Comparison of ENCODE assay signal across 30 cellular contexts in the genomic region with DNA sequence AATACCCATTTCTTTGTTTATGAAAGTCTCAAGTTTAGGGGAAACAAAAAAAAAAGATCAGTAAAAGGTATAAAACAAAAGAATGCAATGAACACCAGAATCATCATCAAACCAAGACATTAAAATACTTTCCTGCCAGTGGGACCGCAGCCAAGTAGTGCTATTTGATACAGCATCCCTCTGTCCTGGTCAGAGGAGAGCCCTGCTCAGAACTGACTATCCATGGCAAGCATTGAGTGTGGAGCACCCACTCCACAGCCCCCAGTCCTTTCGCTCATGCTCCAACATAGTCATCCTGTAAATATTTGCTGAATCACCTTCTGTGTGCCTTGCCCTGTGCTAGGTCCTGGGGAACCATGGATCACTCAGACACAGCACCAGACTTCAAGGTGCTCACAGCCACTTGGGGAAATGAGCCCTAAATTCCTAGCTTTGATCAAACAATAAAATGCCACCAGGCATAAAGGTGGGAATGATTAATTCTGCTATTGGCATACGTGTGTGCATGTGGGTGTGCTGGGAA.
"Had no signal": no experiment of that assay in that cellular context is flagged by ENCODE, and none has a peak within 500 bp of the region (broad histone marks: within the 10 kb centered on the region; RNA-seq: fewer than 3 reads in every experiment).

No MANE protein-coding gene starts in this region.

- H3K9me3 ChIP-seq: adrenal gland, body of pancreas, colonic mucosa, gastrocnemius medialis, neutrophil, thoracic aorta, upper lobe of right lung had no signal

- H3K36me3 ChIP-seq: adrenal gland, colonic mucosa, gastrocnemius medialis, neutrophil, thoracic aorta, upper lobe of right lung, WERI-Rb-1 had no signal

- H3K4me3 ChIP-seq: adrenal gland, body of pancreas, colonic mucosa, gastrocnemius medialis, skin epidermis, thoracic aorta, upper lobe of right lung had no signal

- FAIRE-seq: keratinocyte, TTC549 had no signal

- H3K27ac ChIP-seq: adrenal gland, body of pancreas, colonic mucosa, gastrocnemius medialis, neutrophil, skin epidermis, thoracic aorta, upper lobe of right lung, WERI-Rb-1 had no signal

- ATAC-seq: activated CD4-positive, CD25-positive, alpha-beta regulatory T cell treated with anti-CD3 and anti-CD28 coated beads, Interleukin-2, amount 50 U/mL, for 24 hours; body of pancreas; gastrocnemius medialis; left cardiac atrium; sciatic nerve; stimulated activated naive CD8-positive, alpha-beta T cell treated with anti-CD3 and anti-CD28 coated beads, Interleukin-15, Interleukin-2, amounts not matched to agents 100 U/mL and 50 U/mL, for 24 hours; upper lobe of right lung had no signal

- H3K4me1 ChIP-seq: adrenal gland, colonic mucosa, gastrocnemius medialis, upper lobe of right lung had no signal

- H3K27me3 ChIP-seq: adrenal gland, body of pancreas, colonic mucosa, gastrocnemius medialis, upper lobe of right lung had no signal

- DNase-seq: activated CD4-positive, alpha-beta T cell treated with anti-CD3 and anti-CD28 coated beads for 48 hours; activated CD4-positive, alpha-beta T cell treated with anti-CD3 and anti-CD28 coated beads, Interleukin-2, amount 50 U/mL, for 48 hours; activated CD8-positive, alpha-beta memory T cell treated with anti-CD3 and anti-CD28 coated beads for 24 hours; activated effector memory CD4-positive, alpha-beta T cell treated with anti-CD3 and anti-CD28 coated beads, Interleukin-2, amount 50 U/mL, for 16 hours; activated naive CD4-positive, alpha-beta T cell treated with anti-CD3 and anti-CD28 coated beads for 36 hours; activated naive CD8-positive, alpha-beta T cell treated with anti-CD3 and anti-CD28 coated beads for 36 hours; adrenal gland; aorta; body of pancreas; cerebellar nuclear complex; colonic mucosa; effector CD8-positive, alpha-beta T cell; gastrocnemius medialis; glutamatergic neuron; left cardiac atrium; naive B cell; nephron progenitor cell; stimulated activated CD4-positive, alpha-beta T cell treated with anti-CD3 and anti-CD28 coated beads, Interleukin-12 subunit alpha, Interleukin-12 subunit beta, amount 100 ng/mL, for 4 hours; stimulated activated CD4-positive, alpha-beta T cell treated with anti-CD3 and anti-CD28 coated beads, Interleukin-4, amount 100 ng/mL, for 1 hour; stimulated activated naive CD8-positive, alpha-beta T cell treated with anti-CD3 and anti-CD28 coated beads, Interleukin-15, Interleukin-2, amounts not matched to agents 100 U/mL and 50 U/mL, for 24 hours; T-helper 9 cell; upper lobe of right lung; WERI-Rb-1 had no signal
